In genomic region chr1:1406821-1407100, GRCh38 we compare ENCODE assay signal across 1 cellular context.
TF ChIP-seq lines count a peak whose summit lies in the region.

No MANE protein-coding gene starts in this region.

TF ChIP-seq in GM12878, 131 proteins besides CTCF, POLR2A, EP300 and RAD21:
- TF ChIP-seq E2F4 (IDR thresholded peaks at IDR 0.05; ENCODE audit: low read depth, low read length), result no peak
- no peak for TF ChIP-seq MEF2A (IDR thresholded peaks at IDR 0.05; ENCODE audit: insufficient read depth, low read depth, low read length)
- TF ChIP-seq NR2C1 (IDR thresholded peaks at IDR 0.05), result no peak
- no peak for TF ChIP-seq MLLT1 (IDR thresholded peaks at IDR 0.05)
- TF ChIP-seq BCL11A (IDR thresholded peaks at IDR 0.05; ENCODE audit: low read depth, low read length), result no peak
- no peak for TF ChIP-seq ZNF592 (IDR thresholded peaks at IDR 0.05)
- no peak for TF ChIP-seq IRF5 (IDR thresholded peaks at IDR 0.05; ENCODE audit: borderline replicate concordance)
- TF ChIP-seq BHLHE40 (IDR thresholded peaks at IDR 0.05; ENCODE audit: borderline replicate concordance in 1 of 2, low read depth in 2 of 2, low read length in 1 of 2), result no peak
